Comparison of ENCODE assay signal across 22 cellular contexts in genomic region chrX:53257166-53257565, GRCh38.
"Had no signal": no experiment of that assay in that cellular context is flagged by ENCODE, and none has a peak within 500 bp of the region (broad histone marks: within the 10 kb centered on the region; RNA-seq: fewer than 3 reads in every experiment).

No MANE protein-coding gene starts in this region.

- H3K4me1 ChIP-seq: esophagus muscularis mucosa, foreskin keratinocyte, pancreas, psoas muscle, suprapubic skin, tibial artery, upper lobe of right lung had no signal

- H3K4me1 Mint-ChIP-seq: mesothelial cell of epicardium had no signal

- H3K27ac ChIP-seq: esophagus muscularis mucosa, foreskin keratinocyte, heart right ventricle, pancreas, psoas muscle, suprapubic skin, tibial artery, upper lobe of right lung had no signal

- DNase-seq: activated CD4-positive, alpha-beta memory T cell treated with anti-CD3 and anti-CD28 coated beads, Interleukin-2, amount 10 ng/mL, durations not matched to agents 7 days and 5 days; activated CD4-positive, alpha-beta T cell treated with anti-CD3 and anti-CD28 coated beads for 1 hour; activated CD4-positive, alpha-beta T cell treated with anti-CD3 and anti-CD28 coated beads, Interleukin-2, amount 10 ng/mL, durations not matched to agents 7 days and 5 days; activated gamma-delta T cell treated with Interleukin-2 at 50 U/mL for 16 hours; activated naive CD4-positive, alpha-beta T cell treated with anti-CD3 and anti-CD28 coated beads, Interleukin-2, amount 50 U/mL, for 16 hours; activated T-cell treated with anti-CD3 and anti-CD28 coated beads, Interleukin-2, amount 50 U/mL, for 4 hours; amniotic stem cell; foreskin keratinocyte; heart right ventricle; left cardiac atrium; naive B cell; nephron progenitor cell; pancreas; psoas muscle; stimulated activated naive CD4-positive, alpha-beta T cell; T-helper 2 cell; tibial artery; upper lobe of right lung had no signal

- H3K4me3 ChIP-seq: esophagus muscularis mucosa, heart right ventricle, pancreas, psoas muscle, suprapubic skin, tibial artery, upper lobe of right lung had no signal

- H3K36me3 ChIP-seq: pancreas, suprapubic skin, upper lobe of right lung had no signal

- H3K27me3 Mint-ChIP-seq: activated CD4-positive, alpha-beta memory T cell treated with anti-CD3 and anti-CD28 coated beads, Interleukin-2, amount 10 ng/mL, durations not matched to agents 7 days and 5 days; activated T-helper 17 cell treated with anti-CD3 and anti-CD28 coated beads, Interleukin-2, amount 50 U/mL, for 72 hours had no signal

- H3K9me3 Mint-ChIP-seq: activated CD4-positive, alpha-beta memory T cell treated with anti-CD3 and anti-CD28 coated beads, Interleukin-2, amount 10 ng/mL, durations not matched to agents 7 days and 5 days; activated CD4-positive, alpha-beta T cell treated with anti-CD3 and anti-CD28 coated beads, Interleukin-2, amount 10 ng/mL, durations not matched to agents 7 days and 5 days; activated T-cell treated with anti-CD3 and anti-CD28 coated beads, Interleukin-2, amount 50 U/mL, for 4 hours; activated T-helper 17 cell treated with anti-CD3 and anti-CD28 coated beads, Interleukin-2, amount 50 U/mL, for 72 hours had no signal

- H3K9me3 ChIP-seq: esophagus muscularis mucosa, heart right ventricle, pancreas, psoas muscle, suprapubic skin, tibial artery, upper lobe of right lung had no signal

- H3K36me3 Mint-ChIP-seq: naive B cell had no signal

- ATAC-seq: activated T-cell treated with anti-CD3 and anti-CD28 coated beads, Interleukin-2, amount 50 U/mL, for 4 hours; activated T-helper 17 cell treated with anti-CD3 and anti-CD28 coated beads, Interleukin-2, amount 50 U/mL, for 72 hours; heart right ventricle; left cardiac atrium; pancreas; psoas muscle; upper lobe of right lung had no signal

- H3K4me3 Mint-ChIP-seq: activated CD4-positive, alpha-beta memory T cell treated with anti-CD3 and anti-CD28 coated beads, Interleukin-2, amount 10 ng/mL, durations not matched to agents 7 days and 5 days; activated CD4-positive, alpha-beta T cell treated with anti-CD3 and anti-CD28 coated beads, Interleukin-2, amount 10 ng/mL, durations not matched to agents 7 days and 5 days; activated T-cell treated with anti-CD3 and anti-CD28 coated beads, Interleukin-2, amount 50 U/mL, for 4 hours; activated T-helper 17 cell treated with anti-CD3 and anti-CD28 coated beads, Interleukin-2, amount 50 U/mL, for 72 hours; mesothelial cell of epicardium; naive B cell; nephron progenitor cell had no signal

- H3K27me3 ChIP-seq: esophagus muscularis mucosa, foreskin keratinocyte, pancreas, suprapubic skin, tibial artery, upper lobe of right lung had no signal

- H3K27ac Mint-ChIP-seq: activated CD4-positive, alpha-beta memory T cell treated with anti-CD3 and anti-CD28 coated beads, Interleukin-2, amount 10 ng/mL, durations not matched to agents 7 days and 5 days; activated CD4-positive, alpha-beta T cell treated with anti-CD3 and anti-CD28 coated beads, Interleukin-2, amount 10 ng/mL, durations not matched to agents 7 days and 5 days; activated T-helper 17 cell treated with anti-CD3 and anti-CD28 coated beads, Interleukin-2, amount 50 U/mL, for 72 hours; mesothelial cell of epicardium; nephron progenitor cell had no signal
